32 cellular contexts compared by ENCODE assay signal in the genomic region with DNA sequence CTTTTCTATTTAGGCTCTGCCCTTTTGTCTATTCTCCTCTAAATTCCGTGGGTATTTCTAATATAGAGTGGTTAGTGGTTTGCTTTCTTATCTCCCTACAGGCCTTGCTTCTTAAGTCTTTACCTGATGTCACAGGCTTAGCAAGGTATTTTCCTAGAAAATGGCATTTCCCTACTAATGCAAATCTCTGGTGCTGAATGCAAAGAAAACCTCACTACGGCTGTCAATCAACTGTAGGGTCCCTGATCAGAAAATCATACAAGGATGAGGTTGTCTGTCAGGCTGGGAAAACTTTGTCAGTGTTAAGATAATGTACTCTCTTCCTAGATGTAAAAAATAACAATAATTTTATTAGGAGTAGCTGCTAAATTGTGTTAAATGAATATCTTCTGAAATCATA. TPM values are rescaled to one million over a fixed set of nuclear protein-coding genes. Genes with fewer than 3 reads are reported as not detected.
"Had no signal": no experiment of that assay in that cellular context is flagged by ENCODE, and none has a peak within 500 bp of the region (broad histone marks: within the 10 kb centered on the region; RNA-seq: fewer than 3 reads in every experiment).

No MANE protein-coding gene starts in this region.

- H3K27me3 ChIP-seq: body of pancreas, esophagus muscularis mucosa, foreskin keratinocyte, gastrocnemius medialis, heart left ventricle had no signal

- H3K27me3 Mint-ChIP-seq: activated CD4-positive, alpha-beta memory T cell treated with anti-CD3 and anti-CD28 coated beads, Interleukin-2, amount 10 ng/mL, durations not matched to agents 7 days and 5 days; activated CD4-positive, alpha-beta T cell treated with anti-CD3 and anti-CD28 coated beads, Interleukin-2, amount 10 ng/mL, durations not matched to agents 7 days and 5 days; activated naive CD8-positive, alpha-beta T cell; activated T-helper 17 cell treated with anti-CD3 and anti-CD28 coated beads, Interleukin-2, amount 50 U/mL, for 72 hours; effector memory CD8-positive, alpha-beta T cell; T-helper 17 cell had no signal

- H3K4me3 ChIP-seq: body of pancreas, esophagus muscularis mucosa, gastrocnemius medialis, heart left ventricle had no signal

- FAIRE-seq: colon had no signal

- H3K27ac Mint-ChIP-seq: activated CD4-positive, alpha-beta memory T cell treated with anti-CD3 and anti-CD28 coated beads, Interleukin-2, amount 10 ng/mL, durations not matched to agents 7 days and 5 days; activated CD4-positive, alpha-beta T cell treated with anti-CD3 and anti-CD28 coated beads, Interleukin-2, amount 10 ng/mL, durations not matched to agents 7 days and 5 days; activated naive CD8-positive, alpha-beta T cell; activated T-helper 17 cell treated with anti-CD3 and anti-CD28 coated beads, Interleukin-2, amount 50 U/mL, for 72 hours; effector memory CD8-positive, alpha-beta T cell; T-helper 17 cell; T-helper 2 cell treated with Interferon-gamma antibody and Interleukin-4, amounts not matched to agents 5 μg/mL and 100 μg/mL, for 36 hours had no signal

- H3K36me3 ChIP-seq: esophagus muscularis mucosa, gastrocnemius medialis, heart left ventricle had no signal

- H3K4me1 Mint-ChIP-seq: activated CD4-positive, alpha-beta memory T cell treated with anti-CD3 and anti-CD28 coated beads, Interleukin-2, amount 10 ng/mL, durations not matched to agents 7 days and 5 days; activated CD4-positive, alpha-beta T cell treated with anti-CD3 and anti-CD28 coated beads, Interleukin-2, amount 10 ng/mL, durations not matched to agents 7 days and 5 days; activated T-helper 17 cell treated with anti-CD3 and anti-CD28 coated beads, Interleukin-2, amount 50 U/mL, for 72 hours; T-helper 17 cell had no signal

- ATAC-seq: activated T-cell treated with anti-CD3 and anti-CD28 coated beads, Interleukin-2, amount 50 U/mL, for 4 hours; activated T-helper 17 cell treated with anti-CD3 and anti-CD28 coated beads, Interleukin-2, amount 50 U/mL, for 72 hours; body of pancreas; effector memory CD8-positive, alpha-beta T cell; foreskin keratinocyte; gastrocnemius medialis; heart left ventricle; T-helper 17 cell had no signal

- H3K9me3 Mint-ChIP-seq: activated CD4-positive, alpha-beta T cell treated with anti-CD3 and anti-CD28 coated beads, Interleukin-2, amount 10 ng/mL, durations not matched to agents 7 days and 5 days had no signal

- H3K4me3 Mint-ChIP-seq: activated CD4-positive, alpha-beta memory T cell treated with anti-CD3 and anti-CD28 coated beads, Interleukin-2, amount 10 ng/mL, durations not matched to agents 7 days and 5 days; activated CD4-positive, alpha-beta T cell treated with anti-CD3 and anti-CD28 coated beads, Interleukin-2, amount 10 ng/mL, durations not matched to agents 7 days and 5 days; activated naive CD8-positive, alpha-beta T cell; activated T-cell treated with anti-CD3 and anti-CD28 coated beads, Interleukin-2, amount 50 U/mL, for 4 hours; activated T-helper 17 cell treated with anti-CD3 and anti-CD28 coated beads, Interleukin-2, amount 50 U/mL, for 72 hours; effector memory CD8-positive, alpha-beta T cell; T-helper 17 cell; T-helper 2 cell treated with Interferon-gamma antibody and Interleukin-4, amounts not matched to agents 5 μg/mL and 100 μg/mL, for 36 hours had no signal

- H3K27ac ChIP-seq: body of pancreas, esophagus muscularis mucosa, foreskin keratinocyte, gastrocnemius medialis, heart left ventricle had no signal

- H3K4me1 ChIP-seq: body of pancreas, esophagus muscularis mucosa, gastrocnemius medialis had no signal

- DNase-seq: activated CD4-positive, alpha-beta memory T cell treated with anti-CD3 and anti-CD28 coated beads, Interleukin-2, amount 10 ng/mL, durations not matched to agents 7 days and 5 days; activated CD4-positive, alpha-beta T cell treated with anti-CD3 and anti-CD28 coated beads for 1 hour; activated CD4-positive, alpha-beta T cell treated with anti-CD3 and anti-CD28 coated beads for 4 hours; activated CD4-positive, alpha-beta T cell treated with anti-CD3 and anti-CD28 coated beads, Interleukin-2, amount 10 ng/mL, durations not matched to agents 7 days and 5 days; activated CD4-positive, alpha-beta T cell treated with anti-CD3 and anti-CD28 coated beads, Interleukin-2, amount 50 U/mL, for 4 hours; activated effector memory CD4-positive, alpha-beta T cell treated with Interleukin-2 at 50 U/mL for 16 hours; activated gamma-delta T cell treated with Interleukin-2 at 50 U/mL for 16 hours; activated naive CD4-positive, alpha-beta T cell treated with anti-CD3 and anti-CD28 coated beads, Interleukin-2, amount 50 U/mL, for 16 hours; activated naive CD4-positive, alpha-beta T cell treated with Interleukin-2 at 50 U/mL for 16 hours; activated T-cell treated with anti-CD3 and anti-CD28 coated beads, Interleukin-2, amount 50 U/mL, for 4 hours; amniotic stem cell; anterior cingulate cortex; body of pancreas; caudate nucleus; cortex of kidney; dermis blood vessel endothelial cell; effector CD4-positive, alpha-beta T cell; effector memory CD8-positive, alpha-beta T cell; erythroblast; foreskin keratinocyte; gastrocnemius medialis; glutamatergic neuron; heart left ventricle; T-helper 17 cell; T1000 had no signal

- H3K36me3 Mint-ChIP-seq: activated naive CD8-positive, alpha-beta T cell had no signal

- H3K9me3 ChIP-seq: body of pancreas, esophagus muscularis mucosa, gastrocnemius medialis, heart left ventricle had no signal

RNA-seq across cellular contexts. Expression of a gene that starts 27.1 kb away (rescaled TPM):
- total RNA-seq: activated CD4-positive, alpha-beta memory T cell treated with anti-CD3 and anti-CD28 coated beads, Interleukin-2, amount 10 ng/mL, durations not matched to agents 7 days and 5 days; activated T-cell treated with anti-CD3 and anti-CD28 coated beads, Interleukin-2, amount 50 U/mL, for 4 hours; activated T-helper 17 cell treated with anti-CD3 and anti-CD28 coated beads, Interleukin-2, amount 50 U/mL, for 72 hours; body of pancreas; chondrocyte; dermis blood vessel endothelial cell; esophagus muscularis mucosa; gastrocnemius medialis had no signal
- polyA plus RNA-seq: adipose tissue had no signal
